ENCODE assay signal across 1 cellular context in the genomic region with DNA sequence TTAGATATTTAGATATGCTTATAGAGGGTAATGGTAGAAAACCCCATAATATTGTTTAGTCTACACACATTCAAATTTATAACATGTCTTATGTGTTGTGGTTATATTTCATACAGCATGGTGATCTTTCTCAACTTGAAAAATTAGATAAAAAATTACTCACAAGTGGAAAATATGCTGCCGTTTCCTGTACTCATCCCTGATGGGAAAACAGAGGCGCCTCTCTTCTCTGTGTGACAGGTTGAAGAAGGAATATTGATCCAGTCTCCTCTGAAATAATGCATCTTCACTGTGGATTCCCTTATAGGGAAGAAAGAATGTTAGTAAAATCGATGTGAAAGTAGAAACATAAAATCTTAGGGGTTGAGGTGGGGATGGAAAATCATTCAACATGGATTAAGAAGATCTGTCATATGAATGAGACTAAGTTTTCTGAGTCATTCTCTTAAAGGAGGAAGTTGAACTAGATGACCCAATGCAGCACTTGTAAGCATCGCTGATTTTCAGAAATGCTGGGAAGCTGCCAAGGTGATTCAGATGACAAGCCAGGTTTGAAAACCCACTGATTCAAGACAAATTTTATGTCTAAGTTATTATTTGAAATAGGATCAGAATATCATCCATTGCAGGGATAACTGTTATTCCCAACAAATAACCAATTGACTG.
TF ChIP-seq lines count a peak whose summit lies in the region.

No MANE protein-coding gene starts in this region.

TF ChIP-seq in GM23338, 12 proteins besides CTCF, POLR2A, EP300 and RAD21 (continued from another document):
- no peak for TF ChIP-seq ZNF462 (CRISPR knock-in tag; IDR thresholded peaks at IDR 0.05)
- no peak for TF ChIP-seq REST (IDR thresholded peaks at IDR 0.05; ENCODE audit: unreplicated experiment)
- TF ChIP-seq EZH2 (IDR thresholded peaks at IDR 0.05; ENCODE audit: low read depth, unreplicated experiment) = no peak
- TF ChIP-seq POLR2AphosphoS5 (IDR thresholded peaks at IDR 0.05; ENCODE audit: low read depth) = no peak
- TF ChIP-seq CREB1 (CRISPR knock-in tag; IDR thresholded peaks at IDR 0.05; ENCODE audit: low read depth) = no peak
- no peak for TF ChIP-seq ZNF114 (CRISPR knock-in tag; IDR thresholded peaks at IDR 0.05)
- TF ChIP-seq NANOG (IDR thresholded peaks at IDR 0.05; ENCODE audit: borderline replicate concordance) = no peak
